In the genomic region with DNA sequence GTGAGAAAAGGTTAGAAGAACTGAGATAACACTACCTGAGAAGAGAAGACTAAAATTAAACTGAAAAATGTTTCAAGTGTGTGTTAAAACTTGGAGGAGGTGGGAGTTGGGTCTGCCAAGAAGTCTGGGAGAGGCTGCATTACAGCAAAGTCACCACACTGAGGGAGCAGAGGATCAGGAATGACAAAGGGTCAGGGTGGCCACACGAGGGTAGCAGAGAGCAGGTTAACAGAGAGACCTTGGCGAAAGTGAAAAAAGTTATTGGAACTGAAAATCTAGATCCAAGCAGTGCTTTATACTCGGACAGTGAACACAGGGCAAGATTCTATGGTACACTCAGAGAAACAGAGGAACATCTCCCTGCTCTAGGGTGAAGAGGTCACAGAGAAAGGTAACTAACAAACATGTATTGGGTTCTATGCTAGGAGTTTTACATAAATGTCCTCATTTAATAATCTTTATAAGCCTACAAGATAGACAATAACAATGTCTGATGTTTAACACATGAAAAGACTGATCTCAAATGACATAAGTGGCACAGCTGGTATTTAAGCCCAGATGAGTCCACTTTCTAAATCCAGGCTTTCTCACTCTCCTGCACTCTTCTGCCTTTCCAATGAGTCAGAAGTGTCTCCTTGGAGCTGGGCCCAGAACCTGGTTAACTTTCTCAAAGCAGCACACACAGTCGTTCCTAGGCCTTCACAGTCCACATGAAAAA, we compare ENCODE assay signal across 8 cellular contexts. TPM values are rescaled to one million over a fixed set of nuclear protein-coding genes. Genes with fewer than 3 reads are reported as not detected.
DNase-seq lines count a peak whose midpoint lies in the region; ATAC-seq and TF ChIP-seq lines count a peak whose summit lies in the region.

No MANE protein-coding gene starts in this region.

- peak; percentile 38 for TF ChIP-seq CTCF in activated B cell treated with CpG ODN at 0.5 μM for 24 hours (IDR thresholded peaks at IDR 0.05)

- intact Hi-C loops in activated B cell treated with CpG ODN at 0.5 μM for 24 hours (cut with micrococcal nuclease) = loop anchor here (1.0 to 2.0 kb wide), 4 partner anchors 37 to 846 kb away; no protein-coding TSS in a partner anchor

- no peaks in the 10 kb centered on the region for H3K27me3 Mint-ChIP-seq in activated B cell treated with CpG ODN at 0.5 μM for 24 hours

- DNase-seq in Ammon's horn (ENCODE audit: low spot score) = peak; percentile 91
- DNase-seq in NCI-H2227 treated with DMSO at 0.1 percent for 48 hours (lab: John Stamatoyannopoulos, UW) = peak; percentile 77
- DNase-seq in activated B cell treated with CpG ODN at 0.5 μM for 24 hours = peak; percentile 49
- DNase-seq in caudate nucleus (lab: John Stamatoyannopoulos, UW) = peak in 50 of 61 donors; percentile 14 to 86 (median 60)
- DNase-seq in left kidney (ENCODE audit: low read depth, low spot score) = peak; percentile 88
- DNase-seq in stimulated activated CD4-positive, alpha-beta T cell treated with anti-CD3 and anti-CD28 coated beads, Interleukin-2, amount 100 ng/mL, for 4 hours (ENCODE audit: low read depth) = peak; percentile 43

- no peak overlapping the region for H3K27ac Mint-ChIP-seq in activated B cell treated with CpG ODN at 0.5 μM for 24 hours

- peaks cover 8% of the 10 kb centered on the region for H3K36me3 Mint-ChIP-seq in activated B cell treated with CpG ODN at 0.5 μM for 24 hours (ENCODE audit: low read depth)

- H3K4me3 Mint-ChIP-seq in activated B cell treated with CpG ODN at 0.5 μM for 24 hours = no peak overlapping the region

- ATAC-seq in GM18870 (IDR thresholded peaks at IDR 0.05; ENCODE audit: unreplicated experiment) = peak; percentile 95
- ATAC-seq in HG03103 (IDR thresholded peaks at IDR 0.05; ENCODE audit: low read depth, unreplicated experiment) = peak; percentile 84
- ATAC-seq in activated B cell treated with CpG ODN at 0.5 μM for 24 hours (ENCODE audit: low read depth) = peak; percentile 98

- POLR2A ChIA-PET in activated B cell treated with CpG ODN at 0.5 μM for 24 hours (lab: Charles Lee) = no interaction called here

- peaks cover 7% of the 10 kb centered on the region for H3K4me1 Mint-ChIP-seq in activated B cell treated with CpG ODN at 0.5 μM for 24 hours

- CTCF ChIA-PET in activated B cell treated with CpG ODN at 0.5 μM for 24 hours (lab: Charles Lee) = interaction anchor here (1.1 to 7.4 kb wide), 13 partner anchors 9 to 846 kb away, joined by 3 to 113 read pairs (median 4); no protein-coding TSS in a partner anchor

- H3K27ac ChIP-seq in caudate nucleus (ENCODE audit: low read depth, low read length) = no peak overlapping the region

- no peaks in the 10 kb centered on the region for H3K9me3 Mint-ChIP-seq in activated B cell treated with CpG ODN at 0.5 μM for 24 hours

RNA-seq across cellular contexts. Expression of a gene that starts 10.3 kb away (rescaled TPM):
- total RNA-seq in activated B cell treated with CpG ODN at 0.5 μM for 24 hours = 0.37 and 0.84 TPM in 2 replicates

RNA-seq across cellular contexts. Expression of a gene that starts 43.5 kb away (rescaled TPM):
- total RNA-seq in activated B cell treated with CpG ODN at 0.5 μM for 24 hours = 0.18 TPM in 1 of 2 replicates, not detected in the other
